8 cellular contexts compared by ENCODE assay signal in the genomic region with DNA sequence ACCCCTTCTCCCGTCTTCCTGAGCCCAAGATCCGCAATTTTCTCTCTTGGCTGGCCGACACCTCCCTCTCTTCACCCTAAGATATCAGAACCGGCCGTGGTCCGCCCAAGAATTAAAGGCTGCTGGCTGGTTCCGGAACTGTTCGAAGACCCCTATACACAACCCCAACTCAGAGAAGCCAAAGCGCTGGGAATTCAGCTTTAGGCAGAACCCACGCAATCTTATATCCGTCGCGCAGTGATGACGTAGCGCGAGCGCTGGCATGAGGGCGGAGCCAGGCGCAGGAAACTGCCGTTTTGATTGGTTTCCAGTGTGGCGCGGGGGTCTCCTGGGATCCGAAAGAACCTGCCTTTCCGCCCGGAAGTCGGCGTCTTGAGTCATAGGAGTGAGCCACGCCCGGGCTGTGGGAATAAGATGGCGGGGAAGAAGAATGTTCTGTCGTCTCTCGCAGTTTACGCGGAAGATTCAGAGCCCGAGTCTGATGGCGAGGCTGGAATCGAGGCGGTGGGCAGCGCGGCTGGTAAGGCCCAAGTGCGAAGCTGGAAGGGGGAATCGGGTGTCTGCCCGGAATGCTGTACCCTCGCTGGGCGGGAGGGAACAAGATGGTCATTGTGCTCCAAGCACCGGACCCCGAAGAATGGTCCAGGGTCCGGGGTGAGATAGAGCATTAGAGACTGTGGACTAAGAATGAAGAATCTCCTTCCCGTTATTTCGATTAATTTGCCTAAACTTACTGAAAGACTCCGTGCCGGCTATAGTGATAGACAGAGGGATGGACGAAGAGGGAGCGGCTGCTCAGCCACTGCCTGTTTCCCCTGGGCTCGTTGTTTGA. TPM values are rescaled to one million over a fixed set of nuclear protein-coding genes. Genes with fewer than 3 reads are reported as not detected.
DNase-seq lines count a peak whose midpoint lies in the region; ATAC-seq and TF ChIP-seq lines count a peak whose summit lies in the region.

Gene RECQL5 (minus strand): TSS at position 196 of the 832 bp plus-strand sequence. CDS start 597 bp downstream, outside the sequence.
Gene SAP30BP (plus strand): TSS at position 380 of the 832 bp plus-strand sequence. CDS start 35 bp downstream, at position 415.

- H3K4me1 ChIP-seq in KMS-11 (ENCODE audit: low read depth, poor library complexity, severe bottlenecking), result peaks cover 38% of the 10 kb centered on the region
- H3K4me1 ChIP-seq in Panc1 (ENCODE audit: control insufficient read depth, insufficient read depth, low read length), result peaks cover 22% of the 10 kb centered on the region

- H3K36me3 Mint-ChIP-seq in activated T-cell treated with anti-CD3 and anti-CD28 coated beads, Interleukin-2, amount 50 U/mL, for 24 hours (ENCODE audit: low read depth), result peaks cover 58% of the 10 kb centered on the region

- H3K9ac ChIP-seq in KMS-11, result peak within 1 kb of the TSS; percentile 67; the same call in 1 of the 2 replicates

- POLR2A ChIA-PET in Panc1 (lab: Charles Lee), result interaction anchor here (0.5 to 0.9 kb wide), 3 partner anchors 81 to 119 kb away, joined by 3 to 8 read pairs (median 3); no protein-coding TSS in a partner anchor

- peak within 1 kb of the TSS; percentile 86 for H3K4me2 ChIP-seq in KMS-11

- H2AFZ ChIP-seq in KMS-11 (ENCODE audit: low read depth), result peak within 1 kb of the TSS; percentile 81

- peak; percentile 93 for TF ChIP-seq POLR2A in erythroblast (IDR thresholded peaks at IDR 0.05; ENCODE audit: low read length)

- no peaks in the 10 kb centered on the region for H3K9me3 ChIP-seq in Panc1 (ENCODE audit: control insufficient read depth, insufficient read depth, low read depth, low read length)

- H3K27me3 Mint-ChIP-seq in activated T-cell treated with anti-CD3 and anti-CD28 coated beads, Interleukin-2, amount 50 U/mL, for 24 hours, result no peaks in the 10 kb centered on the region

- intact Hi-C loops in Panc1 (cut with micrococcal nuclease; ENCODE audit: unreplicated experiment), result no loop called here

- TF ChIP-seq CTCF in KMS-11 (conservative IDR thresholded peaks at IDR 0.05; ENCODE audit: low read depth, low read length) (no peak), Panc1 (IDR thresholded peaks at IDR 0.05) (no peak)

- no peaks in the 10 kb centered on the region; the same call in 1 of the 2 replicates for H4K20me1 ChIP-seq in KMS-11 (ENCODE audit: insufficient read depth)

- no peaks in the 10 kb centered on the region for H3K9me3 Mint-ChIP-seq in activated T-cell treated with anti-CD3 and anti-CD28 coated beads, Interleukin-2, amount 50 U/mL, for 24 hours

- in situ Hi-C loops in Panc1 (cut with HindIII; ENCODE audit: low pct_unique_long_range_greater_than_20kb, low sequenced_read_pairs), result no loop called here

- no peak within 1 kb of the TSS for H3K4me3 Mint-ChIP-seq in activated T-cell treated with anti-CD3 and anti-CD28 coated beads, Interleukin-2, amount 50 U/mL, for 24 hours

- peaks cover 50% of the 10 kb centered on the region for H3K79me2 ChIP-seq in KMS-11 (ENCODE audit: insufficient read depth, low read depth)

- H3K4me3 ChIP-seq in KMS-11 (IDR thresholded peaks at IDR 0.05; ENCODE audit: insufficient read depth, low read depth, low read length), result no peak within 1 kb of the TSS
- H3K4me3 ChIP-seq in Panc1 (ENCODE audit: low read depth in 2 of 2, low read length in 2 of 2), result peak within 1 kb of the TSS; percentile 97 to 98

- CTCF ChIA-PET in Panc1 (lab: Charles Lee), result interaction anchor here (1.1 kb wide), 1 partner anchor 14 kb away, joined by 4 read pairs; no protein-coding TSS in a partner anchor

- H3K36me3 ChIP-seq in KMS-11 (ENCODE audit: insufficient read depth) (peaks cover 3% of the 10 kb centered on the region; the same call in 1 of the 2 replicates), Panc1 (ENCODE audit: control insufficient read depth, insufficient read depth, low read length) (peaks cover 36% of the 10 kb centered on the region)

- H3K27me3 ChIP-seq in KMS-11 (ENCODE audit: insufficient read depth, low read depth) (no peaks in the 10 kb centered on the region), Panc1 (ENCODE audit: control insufficient read depth, insufficient read depth, low read length) (no peaks in the 10 kb centered on the region)

- TSS peak; percentile 93 for BruUV-seq in Panc1 (replicated peaks; lab: Mats Ljungman, UMichigan)

- peak within 1 kb of the TSS; percentile 52 for H3K27ac Mint-ChIP-seq in activated T-cell treated with anti-CD3 and anti-CD28 coated beads, Interleukin-2, amount 50 U/mL, for 24 hours

- peak within 1 kb of the TSS; percentile 47 for H3K27ac ChIP-seq in KMS-11
- H3K27ac ChIP-seq in Panc1 (ENCODE audit: low read length), result peak within 1 kb of the TSS; percentile 97

- peak; percentile 70 for ATAC-seq in GM21723 (IDR thresholded peaks at IDR 0.05; ENCODE audit: unreplicated experiment)
- ATAC-seq in Panc1, result peak; percentile 100

- peaks cover 37% of the 10 kb centered on the region for H3K4me1 Mint-ChIP-seq in activated T-cell treated with anti-CD3 and anti-CD28 coated beads, Interleukin-2, amount 50 U/mL, for 24 hours (ENCODE audit: low read depth)

- DNase-seq in DMS153 treated with DMSO at 0.1 percent for 48 hours (lab: John Stamatoyannopoulos, UW; ENCODE audit: unreplicated experiment) (peak; percentile 93), Panc1 (ENCODE audit: low read depth, low spot score) (peak; percentile 89), erythroblast (lab: John Stamatoyannopoulos, UW) (peak; percentile 99), mucosa of gallbladder (ENCODE audit: low spot score) (peak; percentile 99)
- peak; percentile 98 for DNase-seq in activated T-cell treated with anti-CD3 and anti-CD28 coated beads, Interleukin-2, amount 50 U/mL, for 24 hours
- DNase-seq in stimulated activated CD8-positive, alpha-beta memory T cell treated with anti-CD3 and anti-CD28 coated beads, Interleukin-4, amount 100 ng/mL, for 4 hours (ENCODE audit: low read depth in 2 of 2, low spot score in 1 of 2), result peak; percentile 94 to 96

RNA-seq across cellular contexts. Expression of gene RECQL5, which starts in this region (rescaled TPM):
- 46.1 TPM for total RNA-seq in Panc1 (2021; ENCODE audit: unreplicated experiment)
- polyA plus RNA-seq in Panc1 (2012; ENCODE audit: insufficient read length), result 34.1 TPM
- total RNA-seq in mucosa of gallbladder, result 110 TPM

RNA-seq across cellular contexts. Expression of gene SAP30BP, which starts in this region (rescaled TPM):
- total RNA-seq in Panc1 (2021; ENCODE audit: unreplicated experiment) (138 TPM), mucosa of gallbladder (65.4 TPM)
- 89.8 TPM for polyA plus RNA-seq in Panc1 (2012; ENCODE audit: insufficient read length)
